8 cellular contexts compared by ENCODE assay signal in the genomic region with DNA sequence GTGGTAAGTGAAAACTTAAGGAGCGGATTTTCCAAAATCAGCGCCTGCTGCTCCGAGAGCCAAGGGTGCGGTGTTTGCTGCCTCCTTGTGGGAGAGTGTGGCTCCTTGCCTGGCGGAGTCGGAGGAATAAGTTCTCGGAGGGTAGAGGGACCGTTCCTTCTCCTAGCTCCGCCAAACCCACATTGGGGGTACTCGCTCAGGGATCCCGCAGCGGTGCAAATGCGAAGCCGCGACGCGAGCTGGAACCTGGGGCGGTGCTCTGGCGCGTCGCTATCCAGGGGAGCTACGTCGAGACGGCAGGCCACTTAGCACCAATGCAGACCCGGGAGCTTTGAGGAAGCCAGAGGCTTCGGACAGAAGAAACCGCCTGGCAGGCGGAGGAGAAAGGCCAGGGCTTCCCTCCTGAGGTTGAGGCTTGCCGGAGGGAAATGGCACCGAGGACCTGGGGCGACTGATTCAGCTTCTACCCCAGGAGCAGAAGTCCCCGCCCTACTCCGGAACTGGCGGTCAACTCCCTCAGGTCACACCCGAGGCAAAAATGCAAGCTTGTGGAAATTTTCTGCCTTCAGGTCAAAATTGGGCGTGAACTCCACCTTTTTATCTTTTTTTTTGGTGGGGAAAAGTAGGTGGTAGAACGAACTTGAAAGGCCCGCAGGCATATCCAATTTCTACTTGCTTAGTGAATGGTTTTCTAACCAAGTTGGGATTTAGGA. TPM values are rescaled to one million over a fixed set of nuclear protein-coding genes. Genes with fewer than 3 reads are reported as not detected.
DNase-seq lines count a peak whose midpoint lies in the region; ATAC-seq, FAIRE-seq and TF ChIP-seq lines count a peak whose summit lies in the region.

No MANE protein-coding gene starts in this region.

- H3K4me3 ChIP-seq in ectodermal cell (ENCODE audit: insufficient read depth, low read depth, low read length), result peak overlapping the region; percentile 57

- WGBS in ectodermal cell, 2 experiments, result 3 to 5% methylated on average over 38 of the region's 38 CpGs

- FAIRE-seq in GM12891 (lab: Jason Lieb, UNC), result peak; percentile 76

- H3K36me3 ChIP-seq in ectodermal cell (ENCODE audit: control insufficient read depth, insufficient read depth, low read length), result no peaks in the 10 kb centered on the region

- peak; percentile 84 for ATAC-seq in HG02798 (IDR thresholded peaks at IDR 0.05; ENCODE audit: poor library complexity, unreplicated experiment)

- DNase-seq in A172 (ENCODE audit: low spot score) (peak; percentile 59), GM12891 (ENCODE audit: insufficient read length, low spot score) (peak; percentile 59), NCI-H2196 (lab: John Stamatoyannopoulos, UW; ENCODE audit: unreplicated experiment) (peak; percentile 50), medulla oblongata (ENCODE audit: extremely low spot score) (peak; percentile 56)
- peak; percentile 45 for DNase-seq in activated CD4-positive, alpha-beta T cell treated with anti-CD3 and anti-CD28 coated beads, Interleukin-2, amount 50 U/mL, for 1 hour
- DNase-seq in stimulated activated CD8-positive, alpha-beta memory T cell treated with anti-CD3 and anti-CD28 coated beads, Interleukin-12 subunit alpha, Interleukin-12 subunit beta, amount 100 ng/mL, for 4 hours (ENCODE audit: low read depth), result peak; percentile 46

- no peak for TF ChIP-seq POLR2A in GM12891 (IDR thresholded peaks at IDR 0.05; ENCODE audit: low read depth, low read length)

- H3K27me3 ChIP-seq in ectodermal cell (ENCODE audit: control insufficient read depth, insufficient read depth, low read length, poor library complexity, severe bottlenecking), result peaks cover 4% of the 10 kb centered on the region

- no peak overlapping the region for H3K27ac ChIP-seq in ectodermal cell (ENCODE audit: insufficient read depth, low read depth, low read length, poor library complexity, severe bottlenecking)

- no peaks in the 10 kb centered on the region for H3K4me1 ChIP-seq in ectodermal cell (ENCODE audit: control insufficient read depth, insufficient read depth, low read length)

- no peaks in the 10 kb centered on the region for H3K9me3 ChIP-seq in ectodermal cell (ENCODE audit: control insufficient read depth, low read length)

TF ChIP-seq in GM12891, 5 proteins besides CTCF, POLR2A, EP300 and RAD21:
- no peak for TF ChIP-seq PAX5 (IDR thresholded peaks at IDR 0.05; ENCODE audit: insufficient read depth, low read length, severe bottlenecking)
- TF ChIP-seq SPI1 (IDR thresholded peaks at IDR 0.05; ENCODE audit: low read depth, low read length), result peak; percentile 21; the same call in 1 of the 2 replicates

RNA-seq across cellular contexts. Expression of gene DDX43, which starts 5.7 kb away (rescaled TPM):
- total RNA-seq in A172 (2014; rRNA removed; shearing (Covaris generic)), result not detected in 2 replicates
- 0.05 TPM for polyA plus RNA-seq in GM12891 (2012; ENCODE audit: low read depth, missing spikeins)
- polyA plus RNA-seq in ectodermal cell (2013, experiment 1 of 4), result not detected
- not detected for polyA plus RNA-seq in ectodermal cell (2013, experiment 2 of 4)
- polyA plus RNA-seq in ectodermal cell (2013, experiment 3 of 4), result not detected
- polyA plus RNA-seq in ectodermal cell (2013, experiment 4 of 4), result not detected

RNA-seq across cellular contexts. Expression of gene OOEP, which starts 19.3 kb away (rescaled TPM):
- not detected in 2 replicates for total RNA-seq in A172 (2014; rRNA removed; shearing (Covaris generic))
- not detected for polyA plus RNA-seq in GM12891 (2012; ENCODE audit: low read depth, missing spikeins)
- not detected for polyA plus RNA-seq in ectodermal cell (2013, experiment 1 of 4)
- not detected for polyA plus RNA-seq in ectodermal cell (2013, experiment 2 of 4)
- polyA plus RNA-seq in ectodermal cell (2013, experiment 3 of 4), result not detected
- not detected for polyA plus RNA-seq in ectodermal cell (2013, experiment 4 of 4)

RNA-seq across cellular contexts. Expression of gene KHDC3L, which starts 26.5 kb away (rescaled TPM):
- total RNA-seq in A172 (2014; rRNA removed; shearing (Covaris generic)), result not detected in 2 replicates
- polyA plus RNA-seq in GM12891 (2012; ENCODE audit: low read depth, missing spikeins), result not detected
- polyA plus RNA-seq in ectodermal cell (2013, experiment 1 of 4), result not detected
- polyA plus RNA-seq in ectodermal cell (2013, experiment 2 of 4), result not detected
- not detected for polyA plus RNA-seq in ectodermal cell (2013, experiment 3 of 4)
- polyA plus RNA-seq in ectodermal cell (2013, experiment 4 of 4), result not detected

RNA-seq across cellular contexts. Expression of gene DPPA5, which starts 34.9 kb away (rescaled TPM):
- total RNA-seq in A172 (2014; rRNA removed; shearing (Covaris generic)), result not detected in 2 replicates
- polyA plus RNA-seq in GM12891 (2012; ENCODE audit: low read depth, missing spikeins), result not detected
- not detected for polyA plus RNA-seq in ectodermal cell (2013, experiment 1 of 4)
- not detected for polyA plus RNA-seq in ectodermal cell (2013, experiment 2 of 4)
- not detected for polyA plus RNA-seq in ectodermal cell (2013, experiment 3 of 4)
- not detected for polyA plus RNA-seq in ectodermal cell (2013, experiment 4 of 4)
